ENCODE assay signal across 8 cellular contexts in the genomic region with DNA sequence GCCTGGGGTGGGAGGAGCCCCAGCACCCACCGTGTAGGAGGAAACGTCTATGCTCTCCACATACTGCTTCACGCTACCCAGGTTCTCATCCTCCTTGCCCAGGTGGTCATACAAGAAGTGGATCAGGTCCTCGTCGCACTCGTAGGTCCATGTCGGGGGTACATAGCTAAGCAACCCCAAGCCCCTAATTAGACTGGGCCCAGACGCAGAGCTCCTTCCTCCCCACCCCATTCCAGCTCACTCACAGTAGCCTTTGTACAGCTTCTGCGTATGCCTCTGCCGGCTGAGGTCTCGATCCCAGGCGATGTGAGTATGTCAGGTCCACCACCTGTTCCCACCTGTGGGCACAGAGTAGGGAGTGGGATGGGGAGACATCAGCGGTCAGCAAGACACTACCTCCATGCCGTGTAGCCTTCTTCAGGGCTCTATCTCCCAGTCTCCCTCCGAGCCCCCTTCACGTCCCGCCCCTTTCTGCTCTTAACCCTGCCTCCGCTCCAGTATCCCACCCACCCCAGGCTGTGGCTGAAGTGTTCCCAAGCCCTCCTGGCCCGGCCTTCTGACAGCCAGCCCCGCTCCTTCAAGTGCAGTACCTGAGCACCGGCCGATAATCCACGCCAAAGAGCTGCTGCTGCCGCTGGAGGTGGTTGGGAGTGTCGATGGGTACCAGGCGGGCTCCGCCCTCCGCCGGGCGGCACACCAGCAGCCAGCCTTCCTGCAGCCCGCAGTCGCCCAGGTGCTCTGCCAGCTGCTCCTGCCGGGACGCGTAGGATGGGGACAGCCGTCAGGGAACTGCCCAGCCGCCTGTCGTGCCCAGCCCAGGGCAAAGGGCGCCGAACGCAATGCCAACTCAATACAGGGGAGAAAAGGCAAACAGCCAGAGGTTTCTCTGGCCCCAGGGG. TPM values are rescaled to one million over a fixed set of nuclear protein-coding genes. Genes with fewer than 3 reads are reported as not detected.
DNase-seq lines count a peak whose midpoint lies in the region; ATAC-seq and TF ChIP-seq lines count a peak whose summit lies in the region.

No MANE protein-coding gene starts in this region.

- peaks cover 19% of the 10 kb centered on the region for H3K36me3 Mint-ChIP-seq in mesothelial cell of epicardium

- H3K4me1 Mint-ChIP-seq in mesothelial cell of epicardium = peaks cover 35% of the 10 kb centered on the region

- intact Hi-C loops in dorsolateral prefrontal cortex (cut with DNase I) (loop anchor here (2.0 to 10.0 kb wide), 10 partner anchors 23 to 677 kb away; a partner anchor contains a TSS), upper lobe of right lung (cut with DNase I) (loop anchor here (10.0 kb wide), 1 partner anchor 485 kb away; a partner anchor contains a TSS)

- POLR2A ChIA-PET in HEK293T (lab: Yijun Ruan, JAX) = interaction anchor here (0.7 to 6.2 kb wide), 24 partner anchors 7 to 559 kb away, joined by 3 to 154 read pairs (median 10); a partner anchor contains a TSS

- DNase-seq in AG20443 (ENCODE audit: low spot score) = peak; percentile 55
- DNase-seq in HEK293T (ENCODE audit: extremely low spot score) = peak; percentile 34
- peak in 1 of 10 donors; percentile 53 for DNase-seq in dorsolateral prefrontal cortex
- no peak for DNase-seq in mesothelial cell of epicardium (ENCODE audit: low spot score in 2 of 2, unreplicated experiment in 2 of 2)
- DNase-seq in upper lobe of right lung = peak; percentile 79
- DNase-seq in SIG-M5 (lab: John Stamatoyannopoulos, UW) = no peak

- no peaks in the 10 kb centered on the region for H3K9me3 ChIP-seq in upper lobe of right lung

- H3K4me3 ChIP-seq in dorsolateral prefrontal cortex = peak overlapping the region; percentile 64 to 100 (median 97)
- H3K4me3 ChIP-seq in upper lobe of right lung = peak overlapping the region; percentile 100

- H3K27ac Mint-ChIP-seq in mesothelial cell of epicardium = peak overlapping the region; percentile 25

- H3K9me3 Mint-ChIP-seq in mesothelial cell of epicardium = no peaks in the 10 kb centered on the region

- CTCF ChIA-PET in HEK293T (lab: Yijun Ruan, JAX) = interaction anchor here (0.9 to 11.2 kb wide), 6 partner anchors 9 to 290 kb away, joined by 3 to 139 read pairs (median 3); a partner anchor contains a TSS

- ATAC-seq in SK-N-SH treated with all-trans-retinoic acid at 6 μM for 48 hours (peak; percentile 3; the same call in 1 of the 3 replicates), upper lobe of right lung (peak; percentile 38), GM19328 (IDR thresholded peaks at IDR 0.05; ENCODE audit: unreplicated experiment) (no peak)

- H3K36me3 ChIP-seq in upper lobe of right lung = peaks cover 59% of the 10 kb centered on the region

- no peak for TF ChIP-seq CTCF in dorsolateral prefrontal cortex (IDR thresholded peaks at IDR 0.05 in 54 of 56, conservative IDR thresholded peaks at IDR 0.05 in 2 of 56; ENCODE audit: low read depth in 1 of 56, partially characterized antibody in 56 of 56)
- no peak for TF ChIP-seq CTCF in mesothelial cell of epicardium (IDR thresholded peaks at IDR 0.05; ENCODE audit: unreplicated experiment)
- TF ChIP-seq CTCF in upper lobe of right lung (IDR thresholded peaks at IDR 0.05) = no peak

- H3K27me3 ChIP-seq in dorsolateral prefrontal cortex = no peaks in the 10 kb centered on the region
- no peaks in the 10 kb centered on the region for H3K27me3 ChIP-seq in upper lobe of right lung

- H3K4me3 Mint-ChIP-seq in mesothelial cell of epicardium = peak overlapping the region; percentile 71

- H3K4me1 ChIP-seq in upper lobe of right lung = peaks cover 22% of the 10 kb centered on the region

- H3K27ac ChIP-seq in dorsolateral prefrontal cortex (peak overlapping the region in 48 of 59 donors; percentile 11 to 94 (median 86)), upper lobe of right lung (peak overlapping the region; percentile 83)

- no peaks in the 10 kb centered on the region for H3K27me3 Mint-ChIP-seq in mesothelial cell of epicardium (ENCODE audit: low read depth)

TF ChIP-seq in HEK293T, 16 proteins besides CTCF, POLR2A, EP300 and RAD21:
- no peak for TF ChIP-seq ZNF384 (IDR thresholded peaks at IDR 0.05)
- no peak for TF ChIP-seq ARNT (IDR thresholded peaks at IDR 0.05)
- no peak for TF ChIP-seq FOXM1 (IDR thresholded peaks at IDR 0.05; ENCODE audit: borderline replicate concordance)
- TF ChIP-seq SUZ12 (IDR thresholded peaks at IDR 0.05) = no peak
- no peak for TF ChIP-seq LEF1 (IDR thresholded peaks at IDR 0.05; ENCODE audit: borderline replicate concordance)
- no peak for TF ChIP-seq SP1 (IDR thresholded peaks at IDR 0.05)
- TF ChIP-seq, protein P1, sequence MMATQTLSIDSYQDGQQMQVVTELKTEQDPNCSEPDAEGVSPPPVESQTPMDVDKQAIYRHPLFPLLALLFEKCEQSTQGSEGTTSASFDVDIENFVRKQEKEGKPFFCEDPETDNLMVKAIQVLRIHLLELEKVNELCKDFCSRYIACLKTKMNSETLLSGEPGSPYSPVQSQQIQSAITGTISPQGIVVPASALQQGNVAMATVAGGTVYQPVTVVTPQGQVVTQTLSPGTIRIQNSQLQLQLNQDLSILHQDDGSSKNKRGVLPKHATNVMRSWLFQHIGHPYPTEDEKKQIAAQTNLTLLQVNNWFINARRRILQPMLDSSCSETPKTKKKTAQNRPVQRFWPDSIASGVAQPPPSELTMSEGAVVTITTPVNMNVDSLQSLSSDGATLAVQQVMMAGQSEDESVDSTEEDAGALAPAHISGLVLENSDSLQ (IDR thresholded peaks at IDR 0.05) = no peak
- TF ChIP-seq FOXK2 (IDR thresholded peaks at IDR 0.05) = no peak
- TF ChIP-seq L3MBTL2 (conservative IDR thresholded peaks at IDR 0.05) = no peak
- TF ChIP-seq FOXA1 (IDR thresholded peaks at IDR 0.05) = no peak
- no peak for TF ChIP-seq ELF4 (IDR thresholded peaks at IDR 0.05)
- no peak for TF ChIP-seq HDGF (IDR thresholded peaks at IDR 0.05; ENCODE audit: borderline replicate concordance)
- TF ChIP-seq TARDBP (IDR thresholded peaks at IDR 0.05) = no peak

TF ChIP-seq in SK-N-SH treated with all-trans-retinoic acid at 6 μM for 48 hours, 23 proteins besides CTCF, POLR2A, EP300 and RAD21 (continues in another document):
- TF ChIP-seq, protein P2, sequence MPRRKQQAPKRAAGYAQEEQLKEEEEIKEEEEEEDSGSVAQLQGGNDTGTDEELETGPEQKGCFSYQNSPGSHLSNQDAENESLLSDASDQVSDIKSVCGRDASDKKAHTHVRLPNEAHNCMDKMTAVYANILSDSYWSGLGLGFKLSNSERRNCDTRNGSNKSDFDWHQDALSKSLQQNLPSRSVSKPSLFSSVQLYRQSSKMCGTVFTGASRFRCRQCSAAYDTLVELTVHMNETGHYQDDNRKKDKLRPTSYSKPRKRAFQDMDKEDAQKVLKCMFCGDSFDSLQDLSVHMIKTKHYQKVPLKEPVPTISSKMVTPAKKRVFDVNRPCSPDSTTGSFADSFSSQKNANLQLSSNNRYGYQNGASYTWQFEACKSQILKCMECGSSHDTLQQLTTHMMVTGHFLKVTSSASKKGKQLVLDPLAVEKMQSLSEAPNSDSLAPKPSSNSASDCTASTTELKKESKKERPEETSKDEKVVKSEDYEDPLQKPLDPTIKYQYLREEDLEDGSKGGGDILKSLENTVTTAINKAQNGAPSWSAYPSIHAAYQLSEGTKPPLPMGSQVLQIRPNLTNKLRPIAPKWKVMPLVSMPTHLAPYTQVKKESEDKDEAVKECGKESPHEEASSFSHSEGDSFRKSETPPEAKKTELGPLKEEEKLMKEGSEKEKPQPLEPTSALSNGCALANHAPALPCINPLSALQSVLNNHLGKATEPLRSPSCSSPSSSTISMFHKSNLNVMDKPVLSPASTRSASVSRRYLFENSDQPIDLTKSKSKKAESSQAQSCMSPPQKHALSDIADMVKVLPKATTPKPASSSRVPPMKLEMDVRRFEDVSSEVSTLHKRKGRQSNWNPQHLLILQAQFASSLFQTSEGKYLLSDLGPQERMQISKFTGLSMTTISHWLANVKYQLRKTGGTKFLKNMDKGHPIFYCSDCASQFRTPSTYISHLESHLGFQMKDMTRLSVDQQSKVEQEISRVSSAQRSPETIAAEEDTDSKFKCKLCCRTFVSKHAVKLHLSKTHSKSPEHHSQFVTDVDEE (CRISPR knock-in tag; IDR thresholded peaks at IDR 0.05) = no peak
- TF ChIP-seq, protein P3, sequence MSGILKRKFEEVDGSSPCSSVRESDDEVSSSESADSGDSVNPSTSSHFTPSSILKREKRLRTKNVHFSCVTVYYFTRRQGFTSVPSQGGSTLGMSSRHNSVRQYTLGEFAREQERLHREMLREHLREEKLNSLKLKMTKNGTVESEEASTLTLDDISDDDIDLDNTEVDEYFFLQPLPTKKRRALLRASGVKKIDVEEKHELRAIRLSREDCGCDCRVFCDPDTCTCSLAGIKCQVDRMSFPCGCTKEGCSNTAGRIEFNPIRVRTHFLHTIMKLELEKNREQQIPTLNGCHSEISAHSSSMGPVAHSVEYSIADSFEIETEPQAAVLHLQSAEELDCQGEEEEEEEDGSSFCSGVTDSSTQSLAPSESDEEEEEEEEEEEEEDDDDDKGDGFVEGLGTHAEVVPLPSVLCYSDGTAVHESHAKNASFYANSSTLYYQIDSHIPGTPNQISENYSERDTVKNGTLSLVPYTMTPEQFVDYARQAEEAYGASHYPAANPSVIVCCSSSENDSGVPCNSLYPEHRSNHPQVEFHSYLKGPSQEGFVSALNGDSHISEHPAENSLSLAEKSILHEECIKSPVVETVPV (CRISPR knock-in tag; IDR thresholded peaks at IDR 0.05) = no peak
- TF ChIP-seq BACH2 (CRISPR knock-in tag; IDR thresholded peaks at IDR 0.05; ENCODE audit: borderline replicate concordance) (no peak), TOX (CRISPR knock-in tag; IDR thresholded peaks at IDR 0.05; ENCODE audit: borderline replicate concordance) (no peak)
- TF ChIP-seq, protein P4, sequence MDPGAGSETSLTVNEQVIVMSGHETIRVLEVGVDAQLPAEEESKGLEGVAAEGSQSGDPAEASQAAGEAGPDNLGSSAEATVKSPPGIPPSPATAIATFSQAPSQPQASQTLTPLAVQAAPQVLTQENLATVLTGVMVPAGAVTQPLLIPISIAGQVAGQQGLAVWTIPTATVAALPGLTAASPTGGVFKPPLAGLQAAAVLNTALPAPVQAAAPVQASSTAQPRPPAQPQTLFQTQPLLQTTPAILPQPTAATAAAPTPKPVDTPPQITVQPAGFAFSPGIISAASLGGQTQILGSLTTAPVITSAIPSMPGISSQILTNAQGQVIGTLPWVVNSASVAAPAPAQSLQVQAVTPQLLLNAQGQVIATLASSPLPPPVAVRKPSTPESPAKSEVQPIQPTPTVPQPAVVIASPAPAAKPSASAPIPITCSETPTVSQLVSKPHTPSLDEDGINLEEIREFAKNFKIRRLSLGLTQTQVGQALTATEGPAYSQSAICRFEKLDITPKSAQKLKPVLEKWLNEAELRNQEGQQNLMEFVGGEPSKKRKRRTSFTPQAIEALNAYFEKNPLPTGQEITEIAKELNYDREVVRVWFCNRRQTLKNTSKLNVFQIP (CRISPR knock-in tag; IDR thresholded peaks at IDR 0.05; ENCODE audit: borderline replicate concordance, low read depth) = no peak

RNA-seq across cellular contexts. Expression of a gene that starts 0.9 kb away (rescaled TPM):
- total RNA-seq in dorsolateral prefrontal cortex (10 to 100 TPM; 25.8 to 45.8 (median 33.5) TPM), mesothelial cell of epicardium (30.3 to 34.3 TPM (median 32.3 TPM) in 3 replicates), upper lobe of right lung (43.6 TPM)

RNA-seq across cellular contexts. Expression of a gene that starts 1.8 kb away (rescaled TPM):
- total RNA-seq in dorsolateral prefrontal cortex (100 to 1,000 TPM in 25 of 120 experiments, 10 to 100 TPM in 95; 53.7 to 114 (median 90.3) TPM), mesothelial cell of epicardium (84.0 to 88.3 TPM (median 85.6 TPM) in 3 replicates), upper lobe of right lung (51.4 TPM)

RNA-seq across cellular contexts. Expression of a gene that starts 23.8 kb away (rescaled TPM):
- total RNA-seq in dorsolateral prefrontal cortex (10 to 100 TPM; 22.5 to 39.4 (median 29.6) TPM), mesothelial cell of epicardium (20.8 to 23.5 TPM (median 21.3 TPM) in 3 replicates), upper lobe of right lung (22.6 TPM)

Comparison
In these comparisons a context has a peak if more than half of its experiments do, and no peak if none do; other contexts are left out.
1. DNase-seq: peak in AG20443 (single experiment), HEK293T (single experiment) and upper lobe of right lung (single experiment); none in mesothelial cell of epicardium (0 of 2) and SIG-M5 (single experiment).